Comparison of ENCODE assay signal across 1 cellular context in genomic region chr7:133081605-133082389, GRCh38.
TF ChIP-seq lines count a peak whose summit lies in the region.

CHCHD3 (minus strand) TSS chr7:133082090; CDS start chr7:133081937, 153 bp downstream.

TF ChIP-seq in liver, 16 proteins besides CTCF, POLR2A, EP300 and RAD21 (continued from another document):
- TF ChIP-seq REST (IDR thresholded peaks at IDR 0.05): peak; percentile 22
- TF ChIP-seq HNF4G (IDR thresholded peaks at IDR 0.05): no peak
- TF ChIP-seq TAF1 (conservative IDR thresholded peaks at IDR 0.05): no peak
